8 cellular contexts compared by ENCODE assay signal in the genomic region with DNA sequence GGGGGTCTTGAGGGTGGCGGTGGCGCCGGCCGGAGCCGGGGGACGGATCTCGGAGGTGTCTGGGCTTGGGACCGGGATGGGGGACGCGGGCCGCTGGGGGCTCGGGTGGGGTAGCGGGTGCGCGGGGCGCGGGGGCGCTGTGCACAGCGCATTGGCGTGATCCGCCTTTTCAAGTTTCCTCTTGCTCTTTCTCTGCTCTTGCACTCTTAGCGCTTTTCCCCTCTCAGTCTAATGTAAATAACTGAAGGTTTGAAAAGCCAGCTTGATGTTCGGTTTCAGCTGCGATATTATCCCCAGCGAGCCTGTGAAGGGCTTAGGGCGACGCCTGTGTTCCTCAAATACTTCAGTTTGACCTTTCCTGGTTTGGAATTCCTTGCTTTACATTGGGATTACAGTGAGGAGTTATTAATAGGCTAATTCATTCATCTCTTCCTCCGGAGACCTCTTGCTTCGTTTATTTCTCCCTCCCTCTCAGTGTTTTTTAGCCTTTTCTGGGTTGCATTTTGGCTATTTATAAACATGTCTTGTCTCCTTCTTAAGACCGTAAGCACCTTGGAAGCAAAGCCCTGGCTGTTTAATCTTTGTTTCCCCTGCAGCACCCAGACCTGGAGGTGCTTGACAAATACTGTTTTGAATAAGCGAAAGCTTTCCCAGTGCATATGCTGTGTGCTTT. TPM values are rescaled to one million over a fixed set of nuclear protein-coding genes. Genes with fewer than 3 reads are reported as not detected.
DNase-seq lines count a peak whose midpoint lies in the region; ATAC-seq and TF ChIP-seq lines count a peak whose summit lies in the region.

No MANE protein-coding gene starts in this region.

- peak overlapping the region; percentile 89 for H3K4ac ChIP-seq in mesendoderm (ENCODE audit: low read depth, low read length)

- H2AK5ac ChIP-seq in mesendoderm (ENCODE audit: low read length): no peak overlapping the region

- DNase-seq in EL (peak; percentile 44), mesendoderm (peak; percentile 38), NCI-H1436 (lab: John Stamatoyannopoulos, UW) (no peak)

- no peak overlapping the region for H4K5ac ChIP-seq in mesendoderm (ENCODE audit: low read length)

- H3K9me3 Mint-ChIP-seq in IgD-negative memory B cell: peaks cover 0 to 8% (median 3%) of the 10 kb centered on the region in 3 donors
- H3K9me3 Mint-ChIP-seq in stimulated activated naive CD8-positive, alpha-beta T cell treated with anti-CD3 and anti-CD28 coated beads, Interleukin-15, Interleukin-2, amounts not matched to agents 100 ng/mL and 50 ng/mL, for 24 hours: peaks cover 4% of the 10 kb centered on the region

- ATAC-seq in GM21515 (IDR thresholded peaks at IDR 0.05; ENCODE audit: unreplicated experiment): peak; percentile 55

- H3K36me3 ChIP-seq in duodenal mucosa (ENCODE audit: control insufficient read depth in 1 of 2, insufficient read depth in 2 of 2, low read length in 2 of 2) (no peaks in the 10 kb centered on the region), mesendoderm (ENCODE audit: control insufficient read depth, insufficient read depth, low read length) (no peaks in the 10 kb centered on the region)

- WGBS in mesendoderm (ENCODE audit: extremely low coverage, insufficient coverage, low lambda C conversion rate): no CpG with 5 or more reads among the region's 31 CpGs

- H3K9ac ChIP-seq in duodenal mucosa (ENCODE audit: low read depth in 1 of 2, low read length in 2 of 2): peak overlapping the region; percentile 56 to 63
- peak overlapping the region; percentile 73 for H3K9ac ChIP-seq in mesendoderm (ENCODE audit: low read length)

- peak overlapping the region; percentile 73 to 92 for H3K4me3 ChIP-seq in duodenal mucosa (ENCODE audit: low read depth in 1 of 2, low read length in 2 of 2)
- peak overlapping the region; percentile 61 for H3K4me3 ChIP-seq in mesendoderm (ENCODE audit: low read length)

- TF ChIP-seq CTCF in VCaP (conservative IDR thresholded peaks at IDR 0.05): peak; percentile 29

- no peak overlapping the region for H2BK5ac ChIP-seq in mesendoderm (ENCODE audit: low read length)

- H3K18ac ChIP-seq in mesendoderm (ENCODE audit: low read length): peak overlapping the region; percentile 91

- peaks cover 23 to 27% (median 26%) of the 10 kb centered on the region in 3 donors for H3K4me1 Mint-ChIP-seq in IgD-negative memory B cell
- H3K4me1 Mint-ChIP-seq in stimulated activated naive CD8-positive, alpha-beta T cell treated with anti-CD3 and anti-CD28 coated beads, Interleukin-15, Interleukin-2, amounts not matched to agents 100 ng/mL and 50 ng/mL, for 24 hours (ENCODE audit: low read depth): peaks cover 33% of the 10 kb centered on the region

- no peak overlapping the region for H2BK120ac ChIP-seq in mesendoderm (ENCODE audit: low read depth, low read length)

- H3K9me3 ChIP-seq in duodenal mucosa (ENCODE audit: control insufficient read depth in 1 of 2, low read length in 2 of 2): no peaks in the 10 kb centered on the region

- H3K36me3 Mint-ChIP-seq in IgD-negative memory B cell: peaks cover 7% of the 10 kb centered on the region
- no peaks in the 10 kb centered on the region for H3K36me3 Mint-ChIP-seq in stimulated activated naive CD8-positive, alpha-beta T cell treated with anti-CD3 and anti-CD28 coated beads, Interleukin-15, Interleukin-2, amounts not matched to agents 100 ng/mL and 50 ng/mL, for 24 hours (ENCODE audit: low read depth)

- H2BK15ac ChIP-seq in mesendoderm (replicated peaks; ENCODE audit: low read depth): no peak overlapping the region

- H3K4me1 ChIP-seq in duodenal mucosa (ENCODE audit: control insufficient read depth in 1 of 2, insufficient read depth in 2 of 2, low read length in 2 of 2) (peaks cover 28 to 41% of the 10 kb centered on the region in 2 donors), mesendoderm (ENCODE audit: control insufficient read depth, low read depth, low read length) (peaks cover 10% of the 10 kb centered on the region)

- H3K23ac ChIP-seq in mesendoderm (ENCODE audit: low read length): no peak overlapping the region

- peak overlapping the region; percentile 92 to 98 (median 96) for H3K4me3 Mint-ChIP-seq in IgD-negative memory B cell
- peak overlapping the region; percentile 95 for H3K4me3 Mint-ChIP-seq in stimulated activated naive CD8-positive, alpha-beta T cell treated with anti-CD3 and anti-CD28 coated beads, Interleukin-15, Interleukin-2, amounts not matched to agents 100 ng/mL and 50 ng/mL, for 24 hours

- H3K79me1 ChIP-seq in mesendoderm (ENCODE audit: low read length): peaks cover 20% of the 10 kb centered on the region

- no peaks in the 10 kb centered on the region for H3K27me3 Mint-ChIP-seq in IgD-negative memory B cell
- no peaks in the 10 kb centered on the region for H3K27me3 Mint-ChIP-seq in stimulated activated naive CD8-positive, alpha-beta T cell treated with anti-CD3 and anti-CD28 coated beads, Interleukin-15, Interleukin-2, amounts not matched to agents 100 ng/mL and 50 ng/mL, for 24 hours

- peak overlapping the region; percentile 83 for H3K56ac ChIP-seq in mesendoderm (ENCODE audit: low read length)

- peak overlapping the region; percentile 94 for H3K27ac ChIP-seq in VCaP
- H3K27ac ChIP-seq in duodenal mucosa (ENCODE audit: low read depth, low read length): peak overlapping the region; percentile 45
- H3K27ac ChIP-seq in mesendoderm (ENCODE audit: low read depth, low read length): no peak overlapping the region

- H3K27me3 ChIP-seq in duodenal mucosa (ENCODE audit: control insufficient read depth in 1 of 2, insufficient read depth in 2 of 2, low read length in 2 of 2) (no peaks in the 10 kb centered on the region), mesendoderm (ENCODE audit: insufficient read depth, low read length, poor library complexity) (no peaks in the 10 kb centered on the region)

- peak overlapping the region; percentile 68 for H4K8ac ChIP-seq in mesendoderm (ENCODE audit: low read depth, low read length)

- peak overlapping the region; percentile 85 to 87 (median 86) for H3K27ac Mint-ChIP-seq in IgD-negative memory B cell
- H3K27ac Mint-ChIP-seq in stimulated activated naive CD8-positive, alpha-beta T cell treated with anti-CD3 and anti-CD28 coated beads, Interleukin-15, Interleukin-2, amounts not matched to agents 100 ng/mL and 50 ng/mL, for 24 hours: peak overlapping the region; percentile 89

- H3K79me2 ChIP-seq in mesendoderm (ENCODE audit: control insufficient read depth, insufficient read depth, low read length): peaks cover 25% of the 10 kb centered on the region

- peak overlapping the region; percentile 76 for H3K4me2 ChIP-seq in mesendoderm (ENCODE audit: low read length)

RNA-seq across cellular contexts. Expression of a gene that starts 0.7 kb away (rescaled TPM):
- polyA plus RNA-seq in IgD-negative memory B cell: 37.8 TPM
- polyA plus RNA-seq in mesendoderm (2013, experiment 1 of 2): 24.8 TPM
- 24.2 TPM for polyA plus RNA-seq in mesendoderm (2013, experiment 2 of 2)
